Comparison of ENCODE assay signal across 8 cellular contexts in genomic region chr18:21242141-21243040, GRCh38. TPM values are rescaled to one million over a fixed set of nuclear protein-coding genes. Genes with fewer than 3 reads are reported as not detected.
A peak's percentile ranks its signal among the peaks of the same experiment; 100 is the strongest.
DNase-seq lines count a peak whose midpoint lies in the region; ATAC-seq and TF ChIP-seq lines count a peak whose summit lies in the region.

GREB1L (plus strand) TSS chr18:21242232; CDS start chr18:21383519, 141,287 bp downstream.

- no peaks in the 10 kb centered on the region for H3K9me3 ChIP-seq in adrenal gland (replicated peaks in 1 of 3)
- no peaks in the 10 kb centered on the region for H3K9me3 ChIP-seq in left ventricle myocardium inferior (replicated peaks)
- no peaks in the 10 kb centered on the region for H3K9me3 ChIP-seq in prostate gland

- H3K36me3 ChIP-seq in adrenal gland (replicated peaks in 1 of 2) (no peaks in the 10 kb centered on the region), left ventricle myocardium inferior (no peaks in the 10 kb centered on the region), prostate gland (no peaks in the 10 kb centered on the region)

- DNase-seq in activated T-cell treated with anti-CD3 and anti-CD28 coated beads, Interleukin-2, amount 50 U/mL, for 24 hours: peak; percentile 39
- DNase-seq in activated T-cell treated with anti-CD3 and anti-CD28 coated beads, Interleukin-2, amount 50 U/mL, for 1 hour: no peak
- peak; percentile 9 for DNase-seq in MV-4-11 (lab: John Stamatoyannopoulos, UW)
- DNase-seq in adrenal gland: peak in 6 of 7 donors; percentile 12 to 55 (median 24)
- DNase-seq in left ventricle myocardium inferior: peak; percentile 61
- no peak for DNase-seq in prostate gland (ENCODE audit: low spot score)
- no peak for DNase-seq in KG1 (lab: John Stamatoyannopoulos, UW)

- no peaks in the 10 kb centered on the region for H3K36me3 Mint-ChIP-seq in activated T-cell treated with anti-CD3 and anti-CD28 coated beads, Interleukin-2, amount 50 U/mL, for 24 hours (ENCODE audit: low read depth)

- H3K27ac ChIP-seq in adrenal gland (peak within 1 kb of the TSS in 1 of 5 donors; percentile 65), left ventricle myocardium inferior (replicated peaks) (peak within 1 kb of the TSS; percentile 81), prostate gland (peak within 1 kb of the TSS; percentile 69 to 71)

- TF ChIP-seq CTCF in adrenal gland (IDR thresholded peaks at IDR 0.05): peak in 1 of 6 experiments; percentile 14
- TF ChIP-seq CTCF in left ventricle myocardium inferior (IDR thresholded peaks at IDR 0.05; ENCODE audit: borderline replicate concordance): peak; percentile 57
- no peak for TF ChIP-seq CTCF in prostate gland (IDR thresholded peaks at IDR 0.05)

- 0 to 1% (median 0%) methylated on average over 10 to 115 of the region's 115 CpGs for WGBS in adrenal gland, 4 donors
- 4% methylated on average over 60 of the region's 115 CpGs for WGBS in prostate gland

- no peak for ATAC-seq in HG03108 (IDR thresholded peaks at IDR 0.05; ENCODE audit: unreplicated experiment)

- intact Hi-C loops in adrenal gland (cut with DNase I): no loop called here
- intact Hi-C loops in left ventricle myocardium inferior (cut with micrococcal nuclease): no loop called here
- intact Hi-C loops in prostate gland (cut with DNase I): loop anchor here (10.0 kb wide), 2 partner anchors 122 to 202 kb away; no protein-coding TSS in a partner anchor

- TF ChIP-seq POLR2A in adrenal gland (IDR thresholded peaks at IDR 0.05) (no peak), prostate gland (IDR thresholded peaks at IDR 0.05) (no peak)

- H3K4me1 ChIP-seq in adrenal gland (replicated peaks in 1 of 2) (peaks cover 0 to 11% of the 10 kb centered on the region in 2 donors), left ventricle myocardium inferior (peaks cover 27% of the 10 kb centered on the region), prostate gland (replicated peaks) (no peaks in the 10 kb centered on the region)

- peaks cover 15% of the 10 kb centered on the region for H3K4me1 Mint-ChIP-seq in activated T-cell treated with anti-CD3 and anti-CD28 coated beads, Interleukin-2, amount 50 U/mL, for 24 hours (ENCODE audit: low read depth)

- H3K27me3 Mint-ChIP-seq in activated T-cell treated with anti-CD3 and anti-CD28 coated beads, Interleukin-2, amount 50 U/mL, for 24 hours: peaks cover 68% of the 10 kb centered on the region

- H3K4me3 Mint-ChIP-seq in activated T-cell treated with anti-CD3 and anti-CD28 coated beads, Interleukin-2, amount 50 U/mL, for 24 hours: peak within 1 kb of the TSS; percentile 43

- no peaks in the 10 kb centered on the region for H3K9me3 Mint-ChIP-seq in activated T-cell treated with anti-CD3 and anti-CD28 coated beads, Interleukin-2, amount 50 U/mL, for 24 hours

- H3K27me3 ChIP-seq in adrenal gland (peaks cover 34% of the 10 kb centered on the region), left ventricle myocardium inferior (ENCODE audit: low read depth) (peaks cover 43% of the 10 kb centered on the region), prostate gland (replicated peaks; ENCODE audit: insufficient read depth) (no peaks in the 10 kb centered on the region)

- peak within 1 kb of the TSS in 2 of 4 donors; percentile 4 to 57 for H3K4me3 ChIP-seq in adrenal gland
- peak within 1 kb of the TSS; percentile 78 for H3K4me3 ChIP-seq in left ventricle myocardium inferior
- H3K4me3 ChIP-seq in prostate gland: peak within 1 kb of the TSS; percentile 51 to 58

- no peak within 1 kb of the TSS for H3K27ac Mint-ChIP-seq in activated T-cell treated with anti-CD3 and anti-CD28 coated beads, Interleukin-2, amount 50 U/mL, for 24 hours

RNA-seq across cellular contexts. Expression of gene GREB1L, which starts in this region (rescaled TPM):
- total RNA-seq in adrenal gland (1 to 10 TPM in 5 of 8 donors, under 1 TPM in 3; 0.39 to 4.9 (median 1.1) TPM), left ventricle myocardium inferior (12.3 TPM), prostate gland (10 to 100 TPM in 1 of 2 donors, 1 to 10 TPM in 1; 2.0 to 21.6 TPM)
- polyA plus RNA-seq in adrenal gland: 1 to 10 TPM in 2 of 3 donors, under 1 TPM in 1; 0.61 to 1.6 (median 1.5) TPM

Comparison
In these comparisons a context has a peak if more than half of its experiments do, and no peak if none do; other contexts are left out.
1. DNase-seq: peak in activated T-cell treated with anti-CD3 and anti-CD28 coated beads, Interleukin-2, amount 50 U/mL, for 24 hours (single experiment), MV-4-11 (single experiment), adrenal gland (6 of 7) and left ventricle myocardium inferior (single experiment); none in activated T-cell treated with anti-CD3 and anti-CD28 coated beads, Interleukin-2, amount 50 U/mL, for 1 hour (single experiment), prostate gland (single experiment) and KG1 (single experiment).